ENCODE assay signal across 14 cellular contexts in the genomic region with DNA sequence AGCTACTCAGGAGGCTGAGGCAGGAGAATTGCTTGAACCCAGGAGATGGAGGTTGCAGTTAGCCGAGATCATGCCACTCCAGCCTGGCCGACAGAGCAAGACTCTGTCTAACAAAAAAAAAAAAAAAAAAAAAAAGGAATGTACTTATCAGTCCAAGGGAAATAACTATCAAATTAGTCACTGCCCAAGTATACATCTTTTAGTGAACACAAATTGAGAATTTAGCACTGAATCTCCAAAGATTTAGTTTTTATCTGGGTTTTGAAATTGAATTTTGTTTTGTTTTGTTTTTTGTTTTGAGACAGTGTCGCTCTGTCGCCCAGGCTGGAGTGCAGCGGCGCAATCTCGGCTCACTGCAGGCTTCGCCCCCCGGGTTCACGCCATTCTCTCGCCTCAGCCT. TPM values are rescaled to one million over a fixed set of nuclear protein-coding genes. Genes with fewer than 3 reads are reported as not detected.
DNase-seq lines count a peak whose midpoint lies in the region; FAIRE-seq and TF ChIP-seq lines count a peak whose summit lies in the region.
"Not testable (repeated sequence)": the region's sequence is repeated elsewhere in the genome, so short reads cannot be mapped to it uniquely, and the experiment has no call there.
"Had no signal": no experiment of that assay in that cellular context is flagged by ENCODE, and none has a peak within 500 bp of the region (broad histone marks: within the 10 kb centered on the region; RNA-seq: fewer than 3 reads in every experiment).

No MANE protein-coding gene starts in this region.

- in situ Hi-C loops in GM23248 (cut with MboI), result not testable (repeated sequence)

- H3K36me3 Mint-ChIP-seq in astrocyte (ENCODE audit: low read depth, unreplicated experiment), result not testable (repeated sequence)

- H3K4me1 ChIP-seq in GM23248 (ENCODE audit: insufficient read depth); astrocyte (ENCODE audit: insufficient read depth, low read length); kidney (ENCODE audit: control insufficient read depth in 1 of 2, insufficient read depth in 1 of 2, low read depth in 1 of 2, low read length in 2 of 2): not testable (repeated sequence)

- H3K4me2 ChIP-seq in GM23248 (ENCODE audit: unreplicated experiment); astrocyte (ENCODE audit: low read length): not testable (repeated sequence)

- not testable (repeated sequence) for H3K27me3 Mint-ChIP-seq in astrocyte (ENCODE audit: low read depth, unreplicated experiment)

- not testable (repeated sequence) for TF ChIP-seq CTCF in astrocyte (IDR thresholded peaks at IDR 0.05; ENCODE audit: insufficient read depth, low read depth, low read length); cardiac fibroblast (IDR thresholded peaks at IDR 0.05; ENCODE audit: low read depth, low read length); fibroblast of pulmonary artery (IDR thresholded peaks at IDR 0.05; ENCODE audit: low read length, missing control alignments); kidney (IDR thresholded peaks at IDR 0.05; ENCODE audit: borderline replicate concordance, extremely low read depth, insufficient read depth)

- not testable (repeated sequence) for H3K9me3 Mint-ChIP-seq in astrocyte (ENCODE audit: unreplicated experiment)

- not testable (repeated sequence) for H3K9ac ChIP-seq in GM23248; astrocyte (ENCODE audit: low read length); kidney (ENCODE audit: low read length in 2 of 2)

- not testable (repeated sequence) for H3K9me3 ChIP-seq in GM23248 (ENCODE audit: low read depth); astrocyte (ENCODE audit: insufficient read depth, low read depth, low read length); kidney (ENCODE audit: control insufficient read depth in 1 of 2, low read length in 2 of 2)

- H3K27ac ChIP-seq in GM23248; astrocyte (ENCODE audit: low read depth, low read length); kidney (ENCODE audit: low read depth in 2 of 2, low read length in 2 of 2): not testable (repeated sequence)

- not testable (repeated sequence) for H4K20me1 ChIP-seq in GM23248 (ENCODE audit: insufficient read depth); astrocyte (ENCODE audit: insufficient read depth, low read length)

- not testable (repeated sequence) for H3K4me3 ChIP-seq in GM23248; astrocyte (ENCODE audit: insufficient read depth, low read depth, low read length); cardiac fibroblast (replicated peaks in 1 of 2; ENCODE audit: low read depth in 2 of 2, low read length in 2 of 2); fibroblast of pulmonary artery (replicated peaks; ENCODE audit: low read depth, low read length); kidney (ENCODE audit: low read length in 2 of 2)

- H3K27me3 ChIP-seq in GM23248 (replicated peaks; ENCODE audit: insufficient read depth); astrocyte (ENCODE audit: insufficient read depth, low read length): not testable (repeated sequence)

- not testable (repeated sequence) for H3K4me3 Mint-ChIP-seq in astrocyte (ENCODE audit: unreplicated experiment)

- H3K27ac Mint-ChIP-seq in astrocyte (ENCODE audit: unreplicated experiment), result not testable (repeated sequence)

- 63 to 70% methylated on average over 11 of the region's 11 CpGs for WGBS in GM23248 (ENCODE audit: low coverage in 1 of 2, low lambda C conversion rate in 2 of 2, missing lambda C conversion rate in 2 of 2), 2 experiments

- not testable (repeated sequence) for H3K9me2 ChIP-seq in GM23248 (ENCODE audit: insufficient read depth)

- H3K36me3 ChIP-seq in GM23248 (ENCODE audit: low read depth); astrocyte (ENCODE audit: insufficient read depth, low read length); kidney (ENCODE audit: control insufficient read depth in 1 of 2, insufficient read depth in 2 of 2, low read length in 2 of 2): not testable (repeated sequence)

- not testable (repeated sequence) for H2AFZ ChIP-seq in GM23248; astrocyte (ENCODE audit: low read depth, low read length)

- DNase-seq in GM23248 (peak; percentile 0), LHCN-M2 (ENCODE audit: low read depth) (peak; percentile 0), RPMI7951 (ENCODE audit: low read depth) (peak; percentile 3), astrocyte (ENCODE audit: low read depth) (peak; percentile 29), cardiac fibroblast (ENCODE audit: low read depth in 2 of 2) (peak; percentile 26 to 29), fibroblast of pulmonary artery (ENCODE audit: low read depth) (peak; percentile 32), kidney (peak; percentile 39)

- not testable (repeated sequence) for H3K4me1 Mint-ChIP-seq in astrocyte (ENCODE audit: low read depth, unreplicated experiment)

- intact Hi-C loops in kidney (cut with DNase I), result not testable (repeated sequence)

- FAIRE-seq in astrocyte (lab: Jason Lieb, UNC); kidney (lab: Jason Lieb, UNC): not testable (repeated sequence)

- H3F3A ChIP-seq in GM23248 (ENCODE audit: insufficient read depth), result not testable (repeated sequence)

- not testable (repeated sequence) for H3K79me2 ChIP-seq in GM23248 (ENCODE audit: insufficient read depth); astrocyte (ENCODE audit: insufficient read depth, low read length)

RNA-seq across cellular contexts. Expression of a gene that starts 39.8 kb away (rescaled TPM):
- not detected in 2 replicates for total RNA-seq in GM23248 (2014; rRNA removed; shearing (Covaris generic))
- polyA plus RNA-seq in GM23248 (2016; fragmentation: Nextera tagmentation; extraction: Ambion mirVana) (not detected in 2 replicates), kidney (ENCODE audit: insufficient read depth, low read depth, low replicate concordance) (not detected)
- total RNA-seq in LHCN-M2 (2014; rRNA removed) (not detected in 2 replicates), astrocyte (not detected in 2 replicates), kidney (not detected)
- not detected for polyA plus RNA-seq in LHCN-M2 (2012)
- total RNA-seq in RPMI7951 (2014; rRNA removed; shearing (Covaris generic)), result not detected in 2 replicates
- total RNA-seq: Caco-2; CD4-positive, alpha-beta T cell; H7; HepG2; HFFc6 had no signal
- polyA plus RNA-seq: A549, BJ, HepG2 had no signal

RNA-seq across cellular contexts. Expression of a gene that starts 52.1 kb away (rescaled TPM):
- 3.7 and 4.8 TPM in 2 replicates for total RNA-seq in GM23248 (2014; rRNA removed; shearing (Covaris generic))
- polyA plus RNA-seq in GM23248 (2016; fragmentation: Nextera tagmentation; extraction: Ambion mirVana) (1.9 and 2.4 TPM in 2 replicates), kidney (ENCODE audit: insufficient read depth, low read depth, low replicate concordance) (3.1 TPM)
- total RNA-seq in LHCN-M2 (2014; rRNA removed) (3.6 TPM in 2 replicates), astrocyte (2.5 and 3.1 TPM in 2 replicates), kidney (7.1 TPM)
- 0.70 TPM for polyA plus RNA-seq in LHCN-M2 (2012)
- total RNA-seq in RPMI7951 (2014; rRNA removed; shearing (Covaris generic)), result 2.1 and 2.4 TPM in 2 replicates
